8 cellular contexts compared by ENCODE assay signal in the genomic region with DNA sequence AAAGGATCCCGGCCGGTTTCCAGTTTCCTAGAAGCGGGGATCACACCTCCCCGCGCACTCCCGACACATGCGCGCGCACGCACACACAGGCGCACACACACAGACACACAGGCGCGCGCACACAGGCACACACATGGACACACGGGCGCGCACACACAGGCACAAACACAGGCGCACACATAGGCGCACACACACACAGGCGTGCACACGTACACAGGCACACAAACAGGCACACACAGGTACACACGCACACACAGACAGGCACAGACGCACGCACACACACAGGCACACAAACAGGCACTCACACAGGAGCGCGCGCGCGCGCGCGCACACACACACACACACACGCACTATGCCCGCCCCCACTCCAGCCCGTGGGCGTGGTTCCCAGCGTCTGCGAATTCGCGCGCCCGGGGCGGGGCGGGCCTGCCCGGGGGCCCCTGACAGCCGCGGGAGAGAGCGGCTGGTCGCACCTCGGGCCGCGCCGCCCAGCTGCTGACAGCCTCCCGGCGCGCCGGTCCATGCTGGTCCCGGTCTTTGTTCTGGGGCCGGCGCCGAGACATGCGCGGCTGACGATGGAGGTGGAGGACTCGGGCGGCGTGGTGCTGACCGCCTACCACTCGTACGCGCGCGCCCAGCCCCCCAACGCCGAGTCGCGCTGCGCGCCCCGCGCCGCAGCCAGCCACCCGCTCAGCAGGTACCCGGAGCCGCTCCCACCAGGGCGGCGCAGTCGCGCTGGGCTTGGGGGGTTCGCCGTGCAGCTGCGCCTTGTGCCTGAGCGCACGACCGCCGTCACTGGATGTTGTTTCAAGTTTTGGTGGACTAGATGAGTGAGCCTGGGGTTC. TPM values are rescaled to one million over a fixed set of nuclear protein-coding genes. Genes with fewer than 3 reads are reported as not detected.
DNase-seq lines count a peak whose midpoint lies in the region; ATAC-seq and TF ChIP-seq lines count a peak whose summit lies in the region.

TSS of gene ARHGAP28 (plus strand) at position 470 of the 845 bp plus-strand sequence. CDS start at position 576, 106 bp downstream.

- WGBS in upper lobe of left lung, 2 donors: 0% methylated on average over 13 to 51 of the region's 96 CpGs

- H3K27ac ChIP-seq in WERI-Rb-1 (peak within 1 kb of the TSS; percentile 86), mucosa of rectum (ENCODE audit: low read depth in 2 of 2, low read length in 2 of 2) (peak within 1 kb of the TSS; percentile 65 to 77), upper lobe of left lung (peak within 1 kb of the TSS; percentile 72 to 85 (median 76))

- H3K4me3 ChIP-seq in WERI-Rb-1 (ENCODE audit: low read depth, low read length) (peak within 1 kb of the TSS; percentile 77), fibroblast of mammary gland (ENCODE audit: control insufficient read depth, low read depth, low read length) (peak within 1 kb of the TSS; percentile 50), mucosa of rectum (ENCODE audit: low read length in 2 of 2) (peak within 1 kb of the TSS; percentile 75 to 87), upper lobe of left lung (peak within 1 kb of the TSS; percentile 36 to 69 (median 66))

- DNase-seq in DMS79 (lab: John Stamatoyannopoulos, UW): peak; percentile 82
- DNase-seq in NCI-H1092 treated with DMSO at 0.1 percent for 48 hours (lab: John Stamatoyannopoulos, UW): peak; percentile 88
- DNase-seq in WERI-Rb-1: peak; percentile 94
- DNase-seq in fibroblast of mammary gland (ENCODE audit: low read depth): peak; percentile 79
- DNase-seq in upper lobe of left lung: peak; percentile 83 to 96
- no peak for DNase-seq in stimulated activated CD4-positive, alpha-beta T cell treated with anti-CD3 and anti-CD28 coated beads, Interleukin-1b, Interleukin-23, amount 100 ng/mL, for 48 hours

- TF ChIP-seq EP300 in upper lobe of left lung (IDR thresholded peaks at IDR 0.05): no peak

- ATAC-seq in GM21717 (IDR thresholded peaks at IDR 0.05; ENCODE audit: unreplicated experiment) (peak; percentile 51), upper lobe of left lung (ENCODE audit: low FRiP score in 2 of 2) (peak; percentile 95 to 97)

- H3K36me3 ChIP-seq in WERI-Rb-1 (no peaks in the 10 kb centered on the region), mucosa of rectum (ENCODE audit: control insufficient read depth in 2 of 2, insufficient read depth in 2 of 2, low read length in 2 of 2) (no peaks in the 10 kb centered on the region), upper lobe of left lung (no peaks in the 10 kb centered on the region)

- TF ChIP-seq POLR2A in upper lobe of left lung (IDR thresholded peaks at IDR 0.05): peak in 3 of 4 donors; percentile 23 to 59 (median 38)

- H3K4me1 ChIP-seq in mucosa of rectum (ENCODE audit: control insufficient read depth in 2 of 2, insufficient read depth in 2 of 2, low read length in 2 of 2) (peaks cover 2% of the 10 kb centered on the region in 2 donors), upper lobe of left lung (peaks cover 0 to 15% (median 3%) of the 10 kb centered on the region in 4 donors)

- H3K9ac ChIP-seq in mucosa of rectum (ENCODE audit: low read depth in 1 of 2, low read length in 2 of 2): peak within 1 kb of the TSS; percentile 28 to 30

- H3K9me3 ChIP-seq in WERI-Rb-1 (ENCODE audit: severe bottlenecking) (no peaks in the 10 kb centered on the region), mucosa of rectum (ENCODE audit: control insufficient read depth in 2 of 2, low read length in 2 of 2) (no peaks in the 10 kb centered on the region), upper lobe of left lung (no peaks in the 10 kb centered on the region)

- peak; percentile 57 for TF ChIP-seq CTCF in WERI-Rb-1 (IDR thresholded peaks at IDR 0.05; ENCODE audit: low read depth, low read length)
- no peak for TF ChIP-seq CTCF in fibroblast of mammary gland (conservative IDR thresholded peaks at IDR 0.05; ENCODE audit: control insufficient read depth, insufficient read depth, low read depth, low read length)
- TF ChIP-seq CTCF in upper lobe of left lung (IDR thresholded peaks at IDR 0.05): peak in 5 of 6 experiments; percentile 24 to 52 (median 32)

- H3K27me3 ChIP-seq in WERI-Rb-1 (ENCODE audit: insufficient read depth, low read depth, severe bottlenecking): no peaks in the 10 kb centered on the region
- H3K27me3 ChIP-seq in mucosa of rectum (ENCODE audit: control insufficient read depth in 2 of 2, insufficient read depth in 2 of 2, low read length in 2 of 2): peaks cover 0 to 3% of the 10 kb centered on the region in 2 donors
- no peaks in the 10 kb centered on the region for H3K27me3 ChIP-seq in upper lobe of left lung

RNA-seq across cellular contexts. Expression of gene ARHGAP28, which starts in this region (rescaled TPM):
- total RNA-seq in upper lobe of left lung: 10 to 100 TPM in 5 of 6 donors, 1 to 10 TPM in 1; 4.1 to 18.9 (median 11.3) TPM
